21 cellular contexts compared by ENCODE assay signal in the genomic region with DNA sequence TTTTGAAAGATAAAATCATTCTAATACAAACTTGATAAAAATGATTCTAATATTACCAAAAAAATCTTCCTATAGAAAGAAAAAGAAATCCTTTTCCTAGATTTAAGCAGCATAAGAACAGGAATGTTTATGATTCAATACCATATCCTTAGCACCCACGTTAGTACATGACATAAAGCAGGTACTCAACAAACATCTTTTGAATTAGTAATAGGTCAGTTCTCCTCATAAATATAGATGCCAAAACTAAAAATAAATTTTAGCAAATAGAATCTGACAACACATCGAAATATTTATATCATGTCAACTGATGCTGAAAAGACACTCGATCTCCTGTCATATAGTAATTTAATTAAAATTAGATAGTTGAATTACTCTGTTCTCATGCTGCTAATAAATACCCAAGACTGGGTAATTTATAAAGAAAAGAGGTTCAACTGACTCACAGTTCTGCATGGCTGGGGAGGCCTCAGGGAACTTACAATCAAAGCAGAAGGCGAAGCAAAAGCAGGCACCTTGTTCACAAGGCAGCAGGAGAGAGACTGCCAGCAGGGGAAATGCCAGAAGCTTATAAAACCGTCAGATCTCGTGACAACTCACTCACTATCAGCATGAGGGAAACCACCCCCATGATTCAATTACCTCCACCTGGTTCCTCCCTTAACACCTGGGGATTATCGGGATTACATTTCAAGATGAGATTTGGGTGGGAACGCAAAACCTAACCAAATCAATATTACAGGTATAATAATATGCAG.
A peak's percentile ranks its signal among the peaks of the same experiment; 100 is the strongest.
DNase-seq lines count a peak whose midpoint lies in the region; ATAC-seq and TF ChIP-seq lines count a peak whose summit lies in the region.
"Had no signal": no experiment of that assay in that cellular context is flagged by ENCODE, and none has a peak within 500 bp of the region (broad histone marks: within the 10 kb centered on the region; RNA-seq: fewer than 3 reads in every experiment).

No MANE protein-coding gene starts in this region.

- no peak for TF ChIP-seq CTCF in WERI-Rb-1 (IDR thresholded peaks at IDR 0.05; ENCODE audit: low read depth, low read length)

- ATAC-seq in GM18909 (IDR thresholded peaks at IDR 0.05; ENCODE audit: poor library complexity, unreplicated experiment) (no peak), GM21737 (IDR thresholded peaks at IDR 0.05; ENCODE audit: unreplicated experiment) (no peak), GM19324 (IDR thresholded peaks at IDR 0.05; ENCODE audit: low FRiP score, unreplicated experiment) (no peak), left cardiac atrium (no peak)
- ATAC-seq: GM12878, SK-N-SH treated with all-trans-retinoic acid at 6 μM for 48 hours had no signal

- DNase-seq in NCI-H2171 treated with DMSO at 0.1 percent for 48 hours (lab: John Stamatoyannopoulos, UW) = peak; percentile 58
- DNase-seq in NCI-H2171 (lab: John Stamatoyannopoulos, UW) = no peak
- peak; percentile 55 for DNase-seq in WERI-Rb-1
- no peak for DNase-seq in left cardiac atrium
- DNase-seq: 8988T, COR-L47, Karpas-422, MG63, NCI-H1092 treated with DMSO at 0.1 percent for 48 hours, NCI-H146, NCI-H2029 treated with DMSO at 0.1 percent for 48 hours, NCI-H446 treated with DMSO at 0.1 percent for 48 hours, NCI-H774, RPMI8226, SHP77 treated with DMSO at 0.1 percent for 48 hours had no signal

- H3K27ac ChIP-seq in WERI-Rb-1 = no peak overlapping the region

- H3K4me3 ChIP-seq in WERI-Rb-1 (ENCODE audit: low read depth, low read length) (no peak overlapping the region), iPS-15b (ENCODE audit: low read depth, low read length) (peak overlapping the region; percentile 12)
- H3K4me3 ChIP-seq: GM12878, MG63 had no signal

- intact Hi-C loops in left cardiac atrium (cut with DNase I) = no loop called here

- no peak overlapping the region for H3K9ac ChIP-seq in iPS-15b (ENCODE audit: low read depth, low read length)

- no peaks in the 10 kb centered on the region for H3K4me1 ChIP-seq in iPS-15b (ENCODE audit: control insufficient read depth, insufficient read depth, low read length)

- H3K9me3 ChIP-seq in WERI-Rb-1 (ENCODE audit: severe bottlenecking) (no peaks in the 10 kb centered on the region), iPS-15b (ENCODE audit: control insufficient read depth, insufficient read depth, low read length) (no peaks in the 10 kb centered on the region)
- H3K9me3 ChIP-seq: MG63 had no signal

- no peaks in the 10 kb centered on the region for H3K27me3 ChIP-seq in WERI-Rb-1 (ENCODE audit: insufficient read depth, low read depth, severe bottlenecking)
- H3K27me3 ChIP-seq in iPS-15b (ENCODE audit: control insufficient read depth, insufficient read depth, low read length) = no peaks in the 10 kb centered on the region
- H3K27me3 ChIP-seq: MG63 had no signal

- H3K36me3 ChIP-seq in WERI-Rb-1 (no peaks in the 10 kb centered on the region), iPS-15b (ENCODE audit: control insufficient read depth, insufficient read depth, low read length) (no peaks in the 10 kb centered on the region)
- H3K36me3 ChIP-seq: MG63 had no signal

Comparison
In these comparisons a context has a peak if more than half of its experiments do, and no peak if none do; other contexts are left out.
1. DNase-seq: peak in NCI-H2171 treated with DMSO at 0.1 percent for 48 hours (single experiment) and WERI-Rb-1 (single experiment); none in NCI-H2171 (single experiment) and left cardiac atrium (single experiment).